ENCODE assay signal across 1 cellular context in the genomic region with DNA sequence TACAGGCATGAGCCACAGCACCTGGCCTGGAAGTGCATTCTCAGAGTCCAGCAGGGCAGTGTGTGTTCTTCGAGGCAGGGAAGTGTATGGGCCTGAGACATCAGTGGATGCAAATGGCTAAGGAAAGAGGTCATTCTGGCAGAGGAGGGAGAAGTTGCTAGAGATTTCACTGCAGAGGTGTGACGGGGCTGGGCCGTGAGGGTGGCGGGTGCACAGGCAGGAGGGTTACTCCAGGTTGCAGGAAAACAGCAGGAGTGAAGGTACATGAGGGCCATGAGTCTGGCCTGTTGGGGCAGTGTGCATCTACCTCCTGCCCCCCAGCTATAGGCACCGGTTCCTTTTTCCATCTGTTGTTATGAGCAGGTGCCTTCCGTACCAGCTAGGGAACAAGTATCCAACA.
TF ChIP-seq lines count a peak whose summit lies in the region.

No MANE protein-coding gene starts in this region.

TF ChIP-seq in GM23338, 12 proteins besides CTCF, POLR2A, EP300 and RAD21 (continued from another document):
- TF ChIP-seq, protein P1, sequence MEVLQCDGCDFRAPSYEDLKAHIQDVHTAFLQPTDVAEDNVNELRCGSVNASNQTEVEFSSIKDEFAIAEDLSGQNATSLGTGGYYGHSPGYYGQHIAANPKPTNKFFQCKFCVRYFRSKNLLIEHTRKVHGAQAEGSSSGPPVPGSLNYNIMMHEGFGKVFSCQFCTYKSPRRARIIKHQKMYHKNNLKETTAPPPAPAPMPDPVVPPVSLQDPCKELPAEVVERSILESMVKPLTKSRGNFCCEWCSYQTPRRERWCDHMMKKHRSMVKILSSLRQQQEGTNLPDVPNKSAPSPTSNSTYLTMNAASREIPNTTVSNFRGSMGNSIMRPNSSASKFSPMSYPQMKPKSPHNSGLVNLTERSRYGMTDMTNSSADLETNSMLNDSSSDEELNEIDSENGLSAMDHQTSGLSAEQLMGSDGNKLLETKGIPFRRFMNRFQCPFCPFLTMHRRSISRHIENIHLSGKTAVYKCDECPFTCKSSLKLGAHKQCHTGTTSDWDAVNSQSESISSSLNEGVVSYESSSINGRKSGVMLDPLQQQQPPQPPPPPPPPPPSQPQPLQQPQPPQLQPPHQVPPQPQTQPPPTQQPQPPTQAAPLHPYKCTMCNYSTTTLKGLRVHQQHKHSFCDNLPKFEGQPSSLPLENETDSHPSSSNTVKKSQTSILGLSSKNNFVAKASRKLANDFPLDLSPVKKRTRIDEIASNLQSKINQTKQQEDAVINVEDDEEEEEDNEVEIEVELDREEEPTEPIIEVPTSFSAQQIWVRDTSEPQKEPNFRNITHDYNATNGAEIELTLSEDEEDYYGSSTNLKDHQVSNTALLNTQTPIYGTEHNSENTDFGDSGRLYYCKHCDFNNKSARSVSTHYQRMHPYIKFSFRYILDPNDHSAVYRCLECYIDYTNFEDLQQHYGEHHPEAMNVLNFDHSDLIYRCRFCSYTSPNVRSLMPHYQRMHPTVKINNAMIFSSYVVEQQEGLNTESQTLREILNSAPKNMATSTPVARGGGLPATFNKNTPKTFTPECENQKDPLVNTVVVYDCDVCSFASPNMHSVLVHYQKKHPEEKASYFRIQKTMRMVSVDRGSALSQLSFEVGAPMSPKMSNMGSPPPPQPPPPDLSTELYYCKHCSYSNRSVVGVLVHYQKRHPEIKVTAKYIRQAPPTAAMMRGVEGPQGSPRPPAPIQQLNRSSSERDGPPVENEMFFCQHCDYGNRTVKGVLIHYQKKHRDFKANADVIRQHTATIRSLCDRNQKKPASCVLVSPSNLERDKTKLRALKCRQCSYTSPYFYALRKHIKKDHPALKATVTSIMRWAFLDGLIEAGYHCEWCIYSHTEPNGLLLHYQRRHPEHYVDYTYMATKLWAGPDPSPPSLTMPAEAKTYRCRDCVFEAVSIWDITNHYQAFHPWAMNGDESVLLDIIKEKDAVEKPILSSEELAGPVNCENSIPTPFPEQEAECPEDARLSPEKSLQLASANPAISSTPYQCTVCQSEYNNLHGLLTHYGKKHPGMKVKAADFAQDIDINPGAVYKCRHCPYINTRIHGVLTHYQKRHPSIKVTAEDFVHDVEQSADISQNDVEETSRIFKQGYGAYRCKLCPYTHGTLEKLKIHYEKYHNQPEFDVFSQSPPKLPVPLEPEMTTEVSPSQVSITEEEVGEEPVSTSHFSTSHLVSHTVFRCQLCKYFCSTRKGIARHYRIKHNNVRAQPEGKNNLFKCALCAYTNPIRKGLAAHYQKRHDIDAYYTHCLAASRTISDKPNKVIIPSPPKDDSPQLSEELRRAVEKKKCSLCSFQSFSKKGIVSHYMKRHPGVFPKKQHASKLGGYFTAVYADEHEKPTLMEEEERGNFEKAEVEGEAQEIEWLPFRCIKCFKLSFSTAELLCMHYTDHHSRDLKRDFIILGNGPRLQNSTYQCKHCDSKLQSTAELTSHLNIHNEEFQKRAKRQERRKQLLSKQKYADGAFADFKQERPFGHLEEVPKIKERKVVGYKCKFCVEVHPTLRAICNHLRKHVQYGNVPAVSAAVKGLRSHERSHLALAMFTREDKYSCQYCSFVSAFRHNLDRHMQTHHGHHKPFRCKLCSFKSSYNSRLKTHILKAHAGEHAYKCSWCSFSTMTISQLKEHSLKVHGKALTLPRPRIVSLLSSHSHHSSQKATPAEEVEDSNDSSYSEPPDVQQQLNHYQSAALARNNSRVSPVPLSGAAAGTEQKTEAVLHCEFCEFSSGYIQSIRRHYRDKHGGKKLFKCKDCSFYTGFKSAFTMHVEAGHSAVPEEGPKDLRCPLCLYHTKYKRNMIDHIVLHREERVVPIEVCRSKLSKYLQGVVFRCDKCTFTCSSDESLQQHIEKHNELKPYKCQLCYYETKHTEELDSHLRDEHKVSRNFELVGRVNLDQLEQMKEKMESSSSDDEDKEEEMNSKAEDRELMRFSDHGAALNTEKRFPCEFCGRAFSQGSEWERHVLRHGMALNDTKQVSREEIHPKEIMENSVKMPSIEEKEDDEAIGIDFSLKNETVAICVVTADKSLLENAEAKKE (CRISPR knock-in tag; IDR thresholded peaks at IDR 0.05): no peak
